25 cellular contexts compared by ENCODE assay signal in genomic region chr16:74654536-74654935, GRCh38. TPM values are rescaled to one million over a fixed set of nuclear protein-coding genes. Genes with fewer than 3 reads are reported as not detected.
A peak's percentile ranks its signal among the peaks of the same experiment; 100 is the strongest.
DNase-seq lines count a peak whose midpoint lies in the region; ATAC-seq lines count a peak whose summit lies in the region.
"Had no signal": no experiment of that assay in that cellular context is flagged by ENCODE, and none has a peak within 500 bp of the region (broad histone marks: within the 10 kb centered on the region; RNA-seq: fewer than 3 reads in every experiment).

No MANE protein-coding gene starts in this region.

- peaks cover 28 to 62% (median 45%) of the 10 kb centered on the region in 10 experiments for H3K4me1 ChIP-seq in BLaER1 treated with 17β-estradiol and CSF1 and Interleukin-3, amounts not matched to agents 10 nM and 100 nM
- peaks cover 26% of the 10 kb centered on the region for H3K4me1 ChIP-seq in CD8-positive, alpha-beta memory T cell (ENCODE audit: insufficient read depth, low read length)
- H3K4me1 ChIP-seq in mesodermal cell (ENCODE audit: control insufficient read depth, insufficient read depth, low read length, poor library complexity, severe bottlenecking): peaks cover 6% of the 10 kb centered on the region

- H3K27me3 ChIP-seq in BLaER1 treated with 17β-estradiol and CSF1 and Interleukin-3, amounts not matched to agents 10 nM and 100 nM: no peaks in the 10 kb centered on the region
- no peaks in the 10 kb centered on the region for H3K27me3 ChIP-seq in CD8-positive, alpha-beta memory T cell (ENCODE audit: insufficient read depth, low read length, poor library complexity, severe bottlenecking)
- H3K27me3 ChIP-seq: right lobe of liver, suprapubic skin had no signal

- no peak overlapping the region for H3K4me3 ChIP-seq in BLaER1 treated with 17β-estradiol and CSF1 and Interleukin-3, amounts not matched to agents 10 nM and 100 nM
- no peak overlapping the region for H3K4me3 ChIP-seq in CD8-positive, alpha-beta memory T cell (ENCODE audit: low read length)
- H3K4me3 ChIP-seq in mesodermal cell (ENCODE audit: extremely low read depth, insufficient read depth, low read length, poor library complexity, severe bottlenecking): no peak overlapping the region
- H3K4me3 ChIP-seq: PC-9, right lobe of liver, suprapubic skin had no signal

- peaks cover 63 to 100% (median 99%) of the 10 kb centered on the region in 11 experiments for H3K36me3 ChIP-seq in BLaER1 treated with 17β-estradiol and CSF1 and Interleukin-3, amounts not matched to agents 10 nM and 100 nM
- peaks cover 16% of the 10 kb centered on the region for H3K36me3 ChIP-seq in CD8-positive, alpha-beta memory T cell (ENCODE audit: insufficient read depth, low read length)
- peaks cover 86% of the 10 kb centered on the region for H3K36me3 ChIP-seq in mesodermal cell (ENCODE audit: control insufficient read depth, insufficient read depth, low read length)

- H3K9me3 Mint-ChIP-seq in CD8-positive, alpha-beta memory T cell: no peaks in the 10 kb centered on the region
- no peaks in the 10 kb centered on the region for H3K9me3 Mint-ChIP-seq in activated CD8-positive, alpha-beta T cell treated with anti-CD3 and anti-CD28 coated beads, Interleukin-2, amount 10 ng/mL, durations not matched to agents 7 days and 5 days (ENCODE audit: insufficient read depth)
- H3K9me3 Mint-ChIP-seq: activated naive CD8-positive, alpha-beta T cell treated with anti-CD3 and anti-CD28 coated beads, Interleukin-2, amount 10 ng/mL, durations not matched to agents 7 days and 5 days; neural crest cell; stimulated activated memory B cell treated with anti-CD40 and anti-IgM and Interleukin-4, amounts not matched to agents 10 μg/mL and 1 μg/mL and 100 μg/mL, for 72 hours had no signal

- H3K9me3 ChIP-seq in BLaER1 treated with 17β-estradiol and CSF1 and Interleukin-3, amounts not matched to agents 10 nM and 100 nM (replicated peaks in 1 of 11): no peaks in the 10 kb centered on the region
- no peaks in the 10 kb centered on the region for H3K9me3 ChIP-seq in CD8-positive, alpha-beta memory T cell (ENCODE audit: low read length)
- no peaks in the 10 kb centered on the region for H3K9me3 ChIP-seq in mesodermal cell (ENCODE audit: control insufficient read depth, low read length)
- H3K9me3 ChIP-seq: right lobe of liver, suprapubic skin had no signal

- H3K36me3 Mint-ChIP-seq in CD8-positive, alpha-beta memory T cell: peaks cover 6 to 79% (median 28%) of the 10 kb centered on the region in 3 donors
- peaks cover 74% of the 10 kb centered on the region for H3K36me3 Mint-ChIP-seq in activated CD8-positive, alpha-beta T cell treated with anti-CD3 and anti-CD28 coated beads, Interleukin-2, amount 10 ng/mL, durations not matched to agents 7 days and 5 days (ENCODE audit: low read depth)

- H3K27me3 Mint-ChIP-seq in CD8-positive, alpha-beta memory T cell: no peaks in the 10 kb centered on the region
- H3K27me3 Mint-ChIP-seq in activated CD8-positive, alpha-beta T cell treated with anti-CD3 and anti-CD28 coated beads, Interleukin-2, amount 10 ng/mL, durations not matched to agents 7 days and 5 days (ENCODE audit: low read depth): no peaks in the 10 kb centered on the region
- H3K27me3 Mint-ChIP-seq: activated naive CD8-positive, alpha-beta T cell treated with anti-CD3 and anti-CD28 coated beads, Interleukin-2, amount 10 ng/mL, durations not matched to agents 7 days and 5 days; stimulated activated memory B cell treated with anti-CD40 and anti-IgM and Interleukin-4, amounts not matched to agents 10 μg/mL and 1 μg/mL and 100 μg/mL, for 72 hours had no signal

- POLR2A ChIA-PET in CD8-positive, alpha-beta memory T cell (lab: Charles Lee): no interaction called here
- POLR2A ChIA-PET in activated CD8-positive, alpha-beta T cell treated with anti-CD3 and anti-CD28 coated beads, Interleukin-2, amount 10 ng/mL, durations not matched to agents 7 days and 5 days (lab: Charles Lee): interaction anchor here (0.9 to 1.7 kb wide), 2 partner anchors 11 to 26 kb away, joined by 3 to 10 read pairs; partner anchors contain the start of gene RFWD3

- no peak for DNase-seq in CD8-positive, alpha-beta memory T cell
- DNase-seq in activated CD8-positive, alpha-beta T cell treated with anti-CD3 and anti-CD28 coated beads, Interleukin-2, amount 10 ng/mL, durations not matched to agents 7 days and 5 days: no peak
- no peak for DNase-seq in dermis blood vessel endothelial cell
- DNase-seq in KBM-7: no peak
- no peak for DNase-seq in stimulated activated CD4-positive, alpha-beta T cell treated with anti-CD3 and anti-CD28 coated beads, Interleukin-4, amount 100 ng/mL, for 1 hour
- DNase-seq: activated CD4-positive, alpha-beta T cell treated with anti-CD3 and anti-CD28 coated beads, Interleukin-2, amount 50 U/mL, for 1 hour; activated naive CD8-positive, alpha-beta T cell treated with anti-CD3 and anti-CD28 coated beads, Interleukin-2, amount 10 ng/mL, durations not matched to agents 7 days and 5 days; DMS153; glutamatergic neuron; left ventricle myocardium superior; NCI-H1092; NCI-H187 treated with DMSO at 0.1 percent for 48 hours; NCI-H524 treated with DMSO at 0.1 percent for 48 hours; PC-9; posterior cingulate gyrus; right lobe of liver; stimulated activated CD4-positive, alpha-beta T cell treated with anti-CD3 and anti-CD28 coated beads, Interleukin-12 subunit alpha, Interleukin-12 subunit beta, amount 100 ng/mL, for 4 hours; stimulated activated CD4-positive, alpha-beta T cell treated with anti-CD3 and anti-CD28 coated beads, Interleukin-4, amount 100 ng/mL, for 24 hours had no signal

- H3K4me2 ChIP-seq in BLaER1 treated with 17β-estradiol and CSF1 and Interleukin-3, amounts not matched to agents 10 nM and 100 nM: peak overlapping the region in 6 of 11 experiments; percentile 8 to 34 (median 16); a peak in 5 of 22 replicates
- H3K4me2 ChIP-seq: PC-9 had no signal

- peak overlapping the region in 6 of 8 donors; percentile 51 to 91 (median 66) for H3K27ac Mint-ChIP-seq in CD8-positive, alpha-beta memory T cell
- peak overlapping the region; percentile 3 for H3K27ac Mint-ChIP-seq in activated CD8-positive, alpha-beta T cell treated with anti-CD3 and anti-CD28 coated beads, Interleukin-2, amount 10 ng/mL, durations not matched to agents 7 days and 5 days

- 0 out of 22 replicates have a peak overlapping the region, but pooled peaks of 2 of the 11 experiments have one; percentile 6 to 21 for H3K9ac ChIP-seq in BLaER1 treated with 17β-estradiol and CSF1 and Interleukin-3, amounts not matched to agents 10 nM and 100 nM

- ATAC-seq in activated CD8-positive, alpha-beta T cell treated with anti-CD3 and anti-CD28 coated beads, Interleukin-2, amount 10 ng/mL, durations not matched to agents 7 days and 5 days: no peak
- ATAC-seq: left ventricle myocardium superior; right lobe of liver; Right ventricle myocardium inferior; stimulated activated memory B cell treated with anti-CD40 and anti-IgM and Interleukin-4, amounts not matched to agents 10 μg/mL and 1 μg/mL and 100 μg/mL, for 72 hours had no signal

- H3K4me1 Mint-ChIP-seq in CD8-positive, alpha-beta memory T cell: peaks cover 53 to 83% (median 76%) of the 10 kb centered on the region in 3 donors
- H3K4me1 Mint-ChIP-seq in activated CD8-positive, alpha-beta T cell treated with anti-CD3 and anti-CD28 coated beads, Interleukin-2, amount 10 ng/mL, durations not matched to agents 7 days and 5 days (ENCODE audit: low read depth): peaks cover 55% of the 10 kb centered on the region

- H4K20me1 ChIP-seq in BLaER1 treated with 17β-estradiol and CSF1 and Interleukin-3, amounts not matched to agents 10 nM and 100 nM: peaks cover 52 to 100% (median 100%) of the 10 kb centered on the region in 11 experiments; a peak in 21 of 22 replicates

- CTCF ChIA-PET in CD8-positive, alpha-beta memory T cell (lab: Charles Lee): interaction anchor here (2.3 kb wide), 1 partner anchor 13 kb away, joined by 8 read pairs; the partner anchor contains the start of gene RFWD3
- CTCF ChIA-PET in activated CD8-positive, alpha-beta T cell treated with anti-CD3 and anti-CD28 coated beads, Interleukin-2, amount 10 ng/mL, durations not matched to agents 7 days and 5 days (lab: Charles Lee): interaction anchor here (1.5 to 4.1 kb wide), 3 partner anchors 11 to 31 kb away, joined by 4 to 25 read pairs (median 6); partner anchors contain the start of gene RFWD3

- in situ Hi-C loops in KBM-7 (cut with MboI; ENCODE audit: low pct_unique_long_range_greater_than_20kb, low sequenced_read_pairs): no loop called here

- no peak overlapping the region for H3K27ac ChIP-seq in BLaER1 treated with 17β-estradiol and CSF1 and Interleukin-3, amounts not matched to agents 10 nM and 100 nM
- no peak overlapping the region for H3K27ac ChIP-seq in CD8-positive, alpha-beta memory T cell (ENCODE audit: low read depth, low read length)
- peak overlapping the region; percentile 42 for H3K27ac ChIP-seq in mesodermal cell (ENCODE audit: low read depth, low read length, severe bottlenecking)
- H3K27ac ChIP-seq: epithelial cell of prostate, PC-9, right lobe of liver, suprapubic skin had no signal

- WGBS in mesodermal cell (ENCODE audit: insufficient coverage in 2 of 2), 2 experiments: no CpG with 5 or more reads among the region's 2 CpGs

- H3K4me3 Mint-ChIP-seq in CD8-positive, alpha-beta memory T cell: no peak overlapping the region
- no peak overlapping the region for H3K4me3 Mint-ChIP-seq in activated CD8-positive, alpha-beta T cell treated with anti-CD3 and anti-CD28 coated beads, Interleukin-2, amount 10 ng/mL, durations not matched to agents 7 days and 5 days
- H3K4me3 Mint-ChIP-seq: activated naive CD8-positive, alpha-beta T cell treated with anti-CD3 and anti-CD28 coated beads, Interleukin-2, amount 10 ng/mL, durations not matched to agents 7 days and 5 days; neural crest cell; stimulated activated memory B cell treated with anti-CD40 and anti-IgM and Interleukin-4, amounts not matched to agents 10 μg/mL and 1 μg/mL and 100 μg/mL, for 72 hours had no signal

RNA-seq across cellular contexts. Expression of gene RFWD3, which starts 12.1 kb away (rescaled TPM):
- total RNA-seq in CD8-positive, alpha-beta memory T cell: 100 to 1,000 TPM in 1 of 2 experiments, 10 to 100 TPM in 1; 99.5 to 113 TPM
- polyA plus RNA-seq in CD8-positive, alpha-beta memory T cell: 20.1 TPM
- total RNA-seq in activated CD8-positive, alpha-beta T cell treated with anti-CD3 and anti-CD28 coated beads, Interleukin-2, amount 10 ng/mL, durations not matched to agents 7 days and 5 days: 100 to 1,000 TPM; 119 to 120 TPM
- polyA plus RNA-seq in mesodermal cell (2013, experiment 1 of 2): 32.1 TPM
- polyA plus RNA-seq in mesodermal cell (2013, experiment 2 of 2): 29.2 TPM
- 19.4 and 32.3 TPM in 2 replicates for total RNA-seq in dermis blood vessel endothelial cell

RNA-seq across cellular contexts. Expression of gene MLKL, which starts 46.1 kb away (rescaled TPM):
- total RNA-seq in CD8-positive, alpha-beta memory T cell: 10 to 100 TPM; 13.9 to 17.5 TPM
- 16.1 TPM for polyA plus RNA-seq in CD8-positive, alpha-beta memory T cell
- 10 to 100 TPM; 29.5 to 31.3 TPM for total RNA-seq in activated CD8-positive, alpha-beta T cell treated with anti-CD3 and anti-CD28 coated beads, Interleukin-2, amount 10 ng/mL, durations not matched to agents 7 days and 5 days
- polyA plus RNA-seq in mesodermal cell (2013, experiment 1 of 2): 6.2 TPM
- polyA plus RNA-seq in mesodermal cell (2013, experiment 2 of 2): 7.1 TPM
- 21.8 and 35.3 TPM in 2 replicates for total RNA-seq in dermis blood vessel endothelial cell
- total RNA-seq: neural crest cell had no signal

RNA-seq across cellular contexts. Expression of gene GLG1, which starts 47.6 kb away (rescaled TPM):
- total RNA-seq in CD8-positive, alpha-beta memory T cell: 10 to 100 TPM; 52.3 to 56.7 TPM
- polyA plus RNA-seq in CD8-positive, alpha-beta memory T cell: 174 TPM
- 100 to 1,000 TPM; 110 to 112 TPM for total RNA-seq in activated CD8-positive, alpha-beta T cell treated with anti-CD3 and anti-CD28 coated beads, Interleukin-2, amount 10 ng/mL, durations not matched to agents 7 days and 5 days
- 118 TPM for polyA plus RNA-seq in mesodermal cell (2013, experiment 1 of 2)
- 106 TPM for polyA plus RNA-seq in mesodermal cell (2013, experiment 2 of 2)
- 104 and 225 TPM in 2 replicates for total RNA-seq in dermis blood vessel endothelial cell
